In the genomic region with DNA sequence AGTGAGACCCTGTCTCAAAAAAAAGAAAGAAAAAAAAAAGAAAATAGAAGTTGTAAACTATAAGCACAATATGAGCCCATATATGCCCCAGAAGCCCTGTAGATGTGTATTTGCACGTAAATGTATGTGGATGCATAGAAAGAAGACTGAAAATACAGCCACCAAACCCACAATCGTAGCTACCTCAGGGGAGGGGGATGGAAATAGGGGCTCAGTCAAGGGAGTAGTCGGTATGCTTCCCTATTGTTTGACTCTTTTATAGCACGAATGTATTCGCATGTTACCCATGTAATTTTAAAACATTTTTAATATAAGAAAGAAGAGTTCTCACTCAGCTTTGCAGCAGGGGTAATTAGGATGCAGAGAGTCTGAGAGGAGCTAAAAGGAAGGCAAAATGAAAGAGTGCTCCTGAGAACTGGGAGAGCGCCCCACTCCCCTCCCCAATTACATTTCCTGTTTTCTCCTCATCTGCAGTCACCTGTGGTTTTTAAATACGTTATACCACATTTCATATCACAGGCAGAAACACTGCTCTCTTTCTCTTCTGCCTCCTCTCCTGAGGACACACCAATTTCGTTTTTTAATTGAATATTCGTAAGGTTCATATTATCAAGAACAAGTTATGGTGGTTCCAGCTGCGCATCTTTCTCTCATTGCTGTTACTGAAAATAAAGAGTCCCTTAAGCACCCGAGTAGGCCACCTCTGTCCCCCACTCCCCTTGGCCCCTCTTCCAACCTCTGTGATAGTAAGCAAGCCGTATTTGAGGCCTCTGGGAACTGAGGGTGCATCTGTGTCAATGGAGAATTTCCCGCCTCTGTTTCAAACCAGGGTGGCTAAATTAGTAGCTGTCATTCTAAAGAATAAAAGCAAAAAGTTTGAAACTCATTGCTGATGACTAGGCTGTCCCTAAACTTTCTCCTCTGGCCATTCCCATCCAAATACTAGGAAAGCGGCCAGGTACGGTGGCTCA, we compare ENCODE assay signal across 11 cellular contexts. TPM values are rescaled to one million over a fixed set of nuclear protein-coding genes. Genes with fewer than 3 reads are reported as not detected.
DNase-seq lines count a peak whose midpoint lies in the region; ATAC-seq, FAIRE-seq and TF ChIP-seq lines count a peak whose summit lies in the region.
"Had no signal": no experiment of that assay in that cellular context is flagged by ENCODE, and none has a peak within 500 bp of the region (broad histone marks: within the 10 kb centered on the region; RNA-seq: fewer than 3 reads in every experiment).

No MANE protein-coding gene starts in this region.

- H3K4me2 ChIP-seq in GM12878 (ENCODE audit: control insufficient read depth, insufficient read depth): peak overlapping the region; percentile 80

- H3K27ac ChIP-seq in CD4-positive, CD25-positive, alpha-beta regulatory T cell (ENCODE audit: insufficient read depth, low read length, poor library complexity, severe bottlenecking): peak overlapping the region; percentile 97
- H3K27ac ChIP-seq in GM12878 (ENCODE audit: control insufficient read depth, insufficient read depth): peak overlapping the region; percentile 84
- H3K27ac ChIP-seq: right atrium auricular region had no signal

- SMC1A ChIA-PET in GM12878 (lab: Charles Lee; ENCODE audit: uncharacterized antibody, unreplicated experiment): interaction anchor here (0.6 to 5.9 kb wide), 19 partner anchors 10 to 140 kb away, joined by 3 to 51 read pairs (median 3); partner anchors contain the start of genes SEPTIN6 and SOWAHD

- H3K4me1 Mint-ChIP-seq in CD4-positive, CD25-positive, alpha-beta regulatory T cell: peaks cover 23 to 94% (median 43%) of the 10 kb centered on the region in 4 donors

- no peaks in the 10 kb centered on the region for H3K9me3 ChIP-seq in CD4-positive, CD25-positive, alpha-beta regulatory T cell (ENCODE audit: control insufficient read depth in 2 of 2, low read length in 2 of 2)
- no peaks in the 10 kb centered on the region for H3K9me3 ChIP-seq in GM12878 (replicated peaks; ENCODE audit: control insufficient read depth, insufficient read depth, low read length)
- H3K9me3 ChIP-seq: right atrium auricular region had no signal

- DNase-seq in CD4-positive, CD25-positive, alpha-beta regulatory T cell: peak; percentile 28 to 89 (median 80)
- peak; percentile 60 to 62 for DNase-seq in Kasumi-1 (lab: John Stamatoyannopoulos, UW)
- DNase-seq in GM12878 (ENCODE audit: low read depth, low spot score): peak; percentile 73
- no peak for DNase-seq in posterior vena cava (ENCODE audit: low spot score)
- DNase-seq in NCI-H146 (lab: John Stamatoyannopoulos, UW): no peak
- no peak for DNase-seq in NCI-H1417 treated with DMSO at 0.1 percent for 48 hours (lab: John Stamatoyannopoulos, UW)
- no peak for DNase-seq in stimulated activated CD4-positive, alpha-beta T cell treated with anti-CD3 and anti-CD28 coated beads, Interleukin-4, amount 100 ng/mL, for 4 hours
- DNase-seq: NCI-H2081 had no signal

- no peak for FAIRE-seq in GM12878 (lab: Jason Lieb, UNC)
- FAIRE-seq: colon had no signal

- peak overlapping the region; percentile 75 for H3K4me3 ChIP-seq in CD4-positive, CD25-positive, alpha-beta regulatory T cell (ENCODE audit: low read depth, low read length)
- peak overlapping the region; percentile 57 for H3K4me3 ChIP-seq in GM12878
- H3K4me3 ChIP-seq: right atrium auricular region had no signal

- no peak overlapping the region for H2AFZ ChIP-seq in GM12878 (ENCODE audit: control insufficient read depth, low read depth, low read length)

- peaks cover 36% of the 10 kb centered on the region for H3K36me3 Mint-ChIP-seq in CD4-positive, CD25-positive, alpha-beta regulatory T cell

- no peaks in the 10 kb centered on the region for H3K27me3 ChIP-seq in CD4-positive, CD25-positive, alpha-beta regulatory T cell (ENCODE audit: control insufficient read depth, insufficient read depth, low read length)
- H3K27me3 ChIP-seq in GM12878 (replicated peaks in 1 of 2; ENCODE audit: control insufficient read depth in 2 of 2, insufficient read depth in 2 of 2, low read length in 1 of 2): no peaks in the 10 kb centered on the region
- H3K27me3 ChIP-seq: right atrium auricular region had no signal

- TF ChIP-seq EP300 in GM12878 (IDR thresholded peaks at IDR 0.05; ENCODE audit: borderline replicate concordance in 1 of 2, control insufficient read depth in 1 of 2, low read depth in 2 of 2, low read length in 2 of 2): peak; percentile 78 to 88

- H3K27ac Mint-ChIP-seq in CD4-positive, CD25-positive, alpha-beta regulatory T cell: peak overlapping the region; percentile 95 to 99 (median 98)

- RAD21 ChIA-PET in GM12878 (lab: Charles Lee; ENCODE audit: unreplicated experiment): interaction anchor here (0.8 to 5.9 kb wide), 16 partner anchors 8 to 75 kb away, joined by 3 to 47 read pairs (median 7); partner anchors contain the start of genes SEPTIN6 and SOWAHD

- ATAC-seq in CD4-positive, CD25-positive, alpha-beta regulatory T cell (ENCODE audit: low read depth in 2 of 2): peak; percentile 67 to 70
- ATAC-seq in GM19023 (IDR thresholded peaks at IDR 0.05; ENCODE audit: unreplicated experiment) (peak; percentile 17), GM12878 (peak; percentile 46)

- H3K9me3 Mint-ChIP-seq in CD4-positive, CD25-positive, alpha-beta regulatory T cell: no peaks in the 10 kb centered on the region

- H3K79me2 ChIP-seq in GM12878 (ENCODE audit: control insufficient read depth, insufficient read depth, low read length): peaks cover 77% of the 10 kb centered on the region

- CTCF ChIA-PET in GM12878 (lab: Yijun Ruan, JAX): interaction anchor here (0.6 to 5.9 kb wide), 15 partner anchors 7 to 166 kb away, joined by 3 to 29 read pairs (median 5); no protein-coding TSS in a partner anchor

- no peak for TF ChIP-seq CTCF in GM12878 (IDR thresholded peaks at IDR 0.05 in 2 of 3, conservative IDR thresholded peaks at IDR 0.05 in 1 of 3; ENCODE audit: control insufficient read depth in 2 of 3, extremely low read depth in 1 of 3, insufficient read depth in 1 of 3, low read depth in 3 of 3, low read length in 3 of 3)

- WGBS in GM12878 (ENCODE audit: insufficient coverage, insufficient replicate concordance, low lambda C conversion rate, missing lambda C conversion rate): under 1% methylated on average over 15 of the region's 15 CpGs

- POLR2A ChIA-PET in GM12878 (lab: Charles Lee): interaction anchor here (0.7 to 4.6 kb wide), 9 partner anchors 9 to 74 kb away, joined by 3 to 23 read pairs (median 8); partner anchors contain the start of gene SEPTIN6

- H3K36me3 ChIP-seq in CD4-positive, CD25-positive, alpha-beta regulatory T cell (ENCODE audit: control insufficient read depth, insufficient read depth, low read length): no peaks in the 10 kb centered on the region
- no peaks in the 10 kb centered on the region; a peak in 3 of 4 replicates for H3K36me3 ChIP-seq in GM12878 (ENCODE audit: control insufficient read depth in 2 of 2, insufficient read depth in 2 of 2, low read length in 1 of 2)
- H3K36me3 ChIP-seq: right atrium auricular region had no signal

- H3K4me3 Mint-ChIP-seq in CD4-positive, CD25-positive, alpha-beta regulatory T cell: peak overlapping the region; percentile 86 to 99 (median 92)

- TF ChIP-seq POLR2A in GM12878 (IDR thresholded peaks at IDR 0.05; ENCODE audit: low read depth, low read length): no peak

- in situ Hi-C loops in GM12878 (cut with MboI): no loop called here

- no peak for TF ChIP-seq RAD21 in GM12878 (IDR thresholded peaks at IDR 0.05; ENCODE audit: insufficient read depth, low read depth, low read length)

- H4K20me1 ChIP-seq in GM12878 (ENCODE audit: control insufficient read depth, insufficient read depth): no peaks in the 10 kb centered on the region

- intact Hi-C loops in GM12878 (cut with micrococcal nuclease; ENCODE audit: unreplicated experiment) (loop anchor here (1.0 to 2.0 kb wide), 3 partner anchors 18 to 44 kb away; no protein-coding TSS in a partner anchor), posterior vena cava (cut with DNase I) (no loop called here)

- H3K27me3 Mint-ChIP-seq in CD4-positive, CD25-positive, alpha-beta regulatory T cell: no peaks in the 10 kb centered on the region

- H3K9ac ChIP-seq in GM12878 (ENCODE audit: control insufficient read depth, insufficient read depth, low read length): peak overlapping the region; percentile 66

- BruUV-seq in GM12878 (replicated peaks; lab: Mats Ljungman, UMichigan): TSS peak; percentile 51

- peaks cover 94% of the 10 kb centered on the region for H3K4me1 ChIP-seq in CD4-positive, CD25-positive, alpha-beta regulatory T cell (ENCODE audit: control insufficient read depth, insufficient read depth, low read length, poor library complexity, severe bottlenecking)
- H3K4me1 ChIP-seq in GM12878 (ENCODE audit: control insufficient read depth, insufficient read depth, low read length): peaks cover 67% of the 10 kb centered on the region

TF ChIP-seq in GM12878, 131 proteins besides CTCF, POLR2A, EP300 and RAD21 (continues in another document):
- no peak for TF ChIP-seq SREBF2 (IDR thresholded peaks at IDR 0.05; ENCODE audit: low read length)
- 0 out of 2 replicates have a peak, but pooled peaks have one; percentile 18 for TF ChIP-seq RB1 (IDR thresholded peaks at IDR 0.05; ENCODE audit: borderline replicate concordance)
- TF ChIP-seq ATF7 (IDR thresholded peaks at IDR 0.05; ENCODE audit: low read depth): peak; percentile 46; the same call in 1 of the 2 replicates
- peak; percentile 93 for TF ChIP-seq RUNX3 (IDR thresholded peaks at IDR 0.05; ENCODE audit: low read length)
- peak; percentile 74 for TF ChIP-seq CHD2 (IDR thresholded peaks at IDR 0.05; ENCODE audit: borderline replicate concordance, low read depth, low read length)

RNA-seq across cellular contexts. Expression of gene SEPTIN6, which starts 10.7 kb away (rescaled TPM):
- total RNA-seq in CD4-positive, CD25-positive, alpha-beta regulatory T cell: 290 TPM
- 100 to 1,000 TPM; 144 to 201 (median 191) TPM for polyA plus RNA-seq in CD4-positive, CD25-positive, alpha-beta regulatory T cell
- 335 and 357 TPM in 2 replicates for total RNA-seq in GM12878 (2013; cell fraction: nucleolus; rRNA removed)
- total RNA-seq in GM12878 (2014; rRNA removed): 139 and 150 TPM in 2 replicates
- 161 and 168 TPM in 2 replicates for total RNA-seq in GM12878 (2014; rRNA removed; fragmentation: Illumina TruSeq; extraction: Trizol)
- 215 and 222 TPM in 2 replicates for total RNA-seq in GM12878 (2021)
- polyA plus RNA-seq in GM12878 (2011; ENCODE audit: low read depth): 98.0 TPM
- polyA plus RNA-seq in GM12878 (2011; rRNA removed): 240 and 297 TPM in 2 replicates
- 350 and 363 TPM in 2 replicates for polyA plus RNA-seq in GM12878 (2011; cell fraction: cytosol; rRNA removed)
- 168 and 185 TPM in 2 replicates for polyA plus RNA-seq in GM12878 (2011; cell fraction: nucleus; rRNA removed)
- 211 and 281 TPM in 2 replicates for polyA plus RNA-seq in GM12878 (2012)
- polyA plus RNA-seq in GM12878 (2014; fragmentation: Illumina TruSeq; extraction: Trizol): 324 and 353 TPM in 2 replicates
- polyA plus RNA-seq in GM12878 (2014; fragmentation: Nextera tagmentation; extraction: Ambion mirVana): 10 to 100 TPM; 37.2 to 48.4 TPM
- polyA plus RNA-seq in GM12878 (2014; rRNA removed): 139 and 148 TPM in 2 replicates
- polyA plus RNA-seq in GM12878 (2016; fragmentation: Nextera tagmentation; extraction: Ambion mirVana): 100 to 1,000 TPM; 147 to 160 TPM
- 422 and 449 TPM in 2 replicates for polyA minus RNA-seq in GM12878 (2011; rRNA and poly(A)+ RNA removed)
- 122 and 141 TPM in 2 replicates for polyA minus RNA-seq in GM12878 (2011; cell fraction: cytosol; rRNA and poly(A)+ RNA removed)
- 70.4 and 70.7 TPM in 2 replicates for polyA minus RNA-seq in GM12878 (2011; cell fraction: nucleus; rRNA and poly(A)+ RNA removed)
- total RNA-seq in posterior vena cava: 10 to 100 TPM; 19.4 to 22.3 TPM

Comparison
In these comparisons a context has a peak if more than half of its experiments do, and no peak if none do; other contexts are left out.
1. ATAC-seq: peak in every context shown above with its lines; median percentile 68 in CD4-positive, CD25-positive, alpha-beta regulatory T cell; 46 in GM12878; 17 in GM19023.
2. DNase-seq: peak in CD4-positive, CD25-positive, alpha-beta regulatory T cell (3 of 3), Kasumi-1 (2 of 2) and GM12878 (single experiment); none in posterior vena cava (single experiment), NCI-H146 (single experiment), NCI-H1417 treated with DMSO at 0.1 percent for 48 hours (single experiment) and stimulated activated CD4-positive, alpha-beta T cell treated with anti-CD3 and anti-CD28 coated beads, Interleukin-4, amount 100 ng/mL, for 4 hours (0 of 2).
3. RNA of gene SEPTIN6, which starts 10.7 kb away (total RNA-seq): 290 TPM in CD4-positive, CD25-positive, alpha-beta regulatory T cell (single experiment) and 139 to 357 TPM in GM12878; 19.4 to 22.3 TPM in posterior vena cava; every median in the first group is over 4 times any median in the second.